27 cellular contexts compared by ENCODE assay signal in genomic region chr10:133487085-133487484, GRCh38.
"Had no signal": no experiment of that assay in that cellular context is flagged by ENCODE, and none has a peak within 500 bp of the region (broad histone marks: within the 10 kb centered on the region; RNA-seq: fewer than 3 reads in every experiment).

No MANE protein-coding gene starts in this region.

- H3K36me3 ChIP-seq: stomach, suprapubic skin, thoracic aorta, thyroid gland, transverse colon, upper lobe of left lung, upper lobe of right lung, uterus, vagina had no signal

- H3K27me3 Mint-ChIP-seq: stimulated activated memory B cell treated with anti-CD40 and anti-IgM and Interleukin-4, amounts not matched to agents 10 μg/mL and 1 μg/mL and 100 μg/mL, for 72 hours; type B pancreatic cell had no signal

- H3K27me3 ChIP-seq: stomach, suprapubic skin, testis, thyroid gland, tibial artery, tibial nerve, transverse colon, upper lobe of left lung, upper lobe of right lung, uterus, vagina had no signal

- H3K27ac Mint-ChIP-seq: stimulated activated effector memory CD8-positive, alpha-beta T cell treated with anti-CD3 and anti-CD28 coated beads, Interleukin-12 subunit alpha, Interleukin-12 subunit beta, amount 100 ng/mL, for 72 hours; stimulated activated memory B cell treated with anti-CD40 and anti-IgM and Interleukin-4, amounts not matched to agents 10 μg/mL and 1 μg/mL and 100 μg/mL, for 72 hours; stimulated activated naive B cell treated with anti-CD40 and anti-IgM and Interleukin-4, amounts not matched to agents 10 μg/mL and 1 μg/mL and 100 μg/mL, for 72 hours; stimulated activated naive CD8-positive, alpha-beta T cell treated with anti-CD3 and anti-CD28 coated beads, Interleukin-15, amount 100 ng/mL, for 72 hours; stimulated activated naive CD8-positive, alpha-beta T cell treated with anti-CD3 and anti-CD28 coated beads, Interleukin-15, Interleukin-2, amounts not matched to agents 100 ng/mL and 50 ng/mL, for 24 hours; type B pancreatic cell had no signal

- H3K4me1 ChIP-seq: stomach, suprapubic skin, testis, thyroid gland, tibial artery, tibial nerve, transverse colon, upper lobe of left lung, upper lobe of right lung, uterus, vagina had no signal

- H3K4me3 Mint-ChIP-seq: stimulated activated effector memory CD8-positive, alpha-beta T cell treated with anti-CD3 and anti-CD28 coated beads, Interleukin-12 subunit alpha, Interleukin-12 subunit beta, amount 100 ng/mL, for 72 hours; stimulated activated memory B cell treated with anti-CD40 and anti-IgM and Interleukin-4, amounts not matched to agents 10 μg/mL and 1 μg/mL and 100 μg/mL, for 72 hours; stimulated activated naive B cell treated with anti-CD40 and anti-IgM and Interleukin-4, amounts not matched to agents 10 μg/mL and 1 μg/mL and 100 μg/mL, for 72 hours; stimulated activated naive CD8-positive, alpha-beta T cell treated with anti-CD3 and anti-CD28 coated beads, Interleukin-15, amount 100 ng/mL, for 72 hours; stimulated activated naive CD8-positive, alpha-beta T cell treated with anti-CD3 and anti-CD28 coated beads, Interleukin-15, Interleukin-2, amounts not matched to agents 100 ng/mL and 50 ng/mL, for 24 hours; type B pancreatic cell had no signal

- H3K9me3 ChIP-seq: testis, thyroid gland had no signal

- H3K4me3 ChIP-seq: stomach, suprapubic skin, testis, thoracic aorta, thyroid gland, tibial artery, tibial nerve, transverse colon, upper lobe of left lung, upper lobe of right lung, uterus, vagina had no signal

- DNase-seq: stimulated activated CD4-positive, alpha-beta T cell treated with anti-CD3 and anti-CD28 coated beads, Interleukin-2, amount 100 ng/mL, for 48 hours; stimulated activated CD4-positive, alpha-beta T cell treated with anti-CD3 and anti-CD28 coated beads, Interleukin-4, amount 100 ng/mL, for 1 hour; stimulated activated CD4-positive, alpha-beta T cell treated with anti-CD3 and anti-CD28 coated beads, Interleukin-4, amount 100 ng/mL, for 24 hours; stimulated activated CD4-positive, alpha-beta T cell treated with anti-CD3 and anti-CD28 coated beads, Interleukin-4, amount 100 ng/mL, for 4 hours; stimulated activated naive B cell treated with anti-CD40 and anti-IgM and Interleukin-4, amounts not matched to agents 10 μg/mL and 1 μg/mL and 100 μg/mL, for 72 hours; stimulated activated naive CD4-positive, alpha-beta T cell; stimulated activated naive CD4-positive, alpha-beta T cell treated with Interleukin-2 at 50 U/mL for 16 hours; stimulated activated naive CD8-positive, alpha-beta T cell treated with anti-CD3 and anti-CD28 coated beads, Interleukin-15, amount 100 ng/mL, for 72 hours; stimulated activated naive CD8-positive, alpha-beta T cell treated with anti-CD3 and anti-CD28 coated beads, Interleukin-15, Interleukin-2, amounts not matched to agents 100 U/mL and 50 U/mL, for 24 hours; stomach; substantia nigra; testis; thyroid gland; tibial artery; transverse colon; trophoblast cell; upper lobe of left lung; upper lobe of right lung; uterus had no signal

- H3K27ac ChIP-seq: stomach, suprapubic skin, testis, thoracic aorta, thyroid gland, tibial artery, tibial nerve, transverse colon, upper lobe of left lung, upper lobe of right lung, uterus, vagina had no signal

- H3K36me3 Mint-ChIP-seq: type B pancreatic cell had no signal
